ENCODE assay signal across 8 cellular contexts in genomic region chr10:68955414-68955785, GRCh38. TPM values are rescaled to one million over a fixed set of nuclear protein-coding genes. Genes with fewer than 3 reads are reported as not detected.
A peak's percentile ranks its signal among the peaks of the same experiment; 100 is the strongest.
DNase-seq lines count a peak whose midpoint lies in the region; ATAC-seq lines count a peak whose summit lies in the region.

No MANE protein-coding gene starts in this region.

- H3K9ac ChIP-seq in HUES48 (ENCODE audit: low read depth, low read length) (peak overlapping the region; percentile 95), stomach smooth muscle (ENCODE audit: low read length in 2 of 2) (peak overlapping the region; percentile 87 to 99)

- peak overlapping the region; percentile 97 to 100 (median 99) for H3K4me3 Mint-ChIP-seq in immature natural killer cell

- peak overlapping the region; percentile 98 to 100 for H3K27ac Mint-ChIP-seq in activated naive CD4-positive, alpha-beta T cell treated with anti-CD3 and anti-CD28 coated beads, Interleukin-2, amount 50 U/mL, for 72 hours
- peak overlapping the region; percentile 98 to 100 (median 99) for H3K27ac Mint-ChIP-seq in immature natural killer cell

- peaks cover 28 to 42% of the 10 kb centered on the region in 2 donors for H3K4me1 Mint-ChIP-seq in immature natural killer cell

- H3K4me3 ChIP-seq in HUES48 (ENCODE audit: low read depth, low read length) = peak overlapping the region; percentile 87
- peak overlapping the region; percentile 98 for H3K4me3 ChIP-seq in stomach smooth muscle (ENCODE audit: low read length in 2 of 2)

- H3K27me3 Mint-ChIP-seq in immature natural killer cell (ENCODE audit: low read depth in 3 of 3) = peaks cover 2 to 13% (median 12%) of the 10 kb centered on the region in 3 donors

- ATAC-seq in GM18907 (IDR thresholded peaks at IDR 0.05; ENCODE audit: unreplicated experiment) (peak; percentile 16), GM19397 (IDR thresholded peaks at IDR 0.05; ENCODE audit: unreplicated experiment) (no peak)
- ATAC-seq in activated naive CD4-positive, alpha-beta T cell treated with anti-CD3 and anti-CD28 coated beads, Interleukin-2, amount 50 U/mL, for 72 hours = peak; percentile 11 to 37

- H3K27me3 ChIP-seq in HUES48 (ENCODE audit: control insufficient read depth, insufficient read depth, low read length) (no peaks in the 10 kb centered on the region), stomach smooth muscle (ENCODE audit: control insufficient read depth in 1 of 2, insufficient read depth in 2 of 2, low read length in 2 of 2) (no peaks in the 10 kb centered on the region)

- no peaks in the 10 kb centered on the region for H3K9me3 Mint-ChIP-seq in activated naive CD4-positive, alpha-beta T cell treated with anti-CD3 and anti-CD28 coated beads, Interleukin-2, amount 50 U/mL, for 72 hours
- H3K9me3 Mint-ChIP-seq in immature natural killer cell = no peaks in the 10 kb centered on the region

- no peaks in the 10 kb centered on the region for H3K9me3 ChIP-seq in HUES48 (ENCODE audit: control insufficient read depth, insufficient read depth, low read length)
- H3K9me3 ChIP-seq in stomach smooth muscle (ENCODE audit: control insufficient read depth in 2 of 2, low read length in 2 of 2) = no peaks in the 10 kb centered on the region

- H3K4me1 ChIP-seq in HUES48 (ENCODE audit: control insufficient read depth, insufficient read depth, low read length) = no peaks in the 10 kb centered on the region; the same call in 1 of the 2 replicates
- peaks cover 10% of the 10 kb centered on the region for H3K4me1 ChIP-seq in stomach smooth muscle (ENCODE audit: control insufficient read depth, insufficient read depth, low read length)

- H3K36me3 Mint-ChIP-seq in activated naive CD4-positive, alpha-beta T cell treated with anti-CD3 and anti-CD28 coated beads, Interleukin-2, amount 50 U/mL, for 72 hours = peaks cover 30 to 41% of the 10 kb centered on the region in 2 donors
- peaks cover 0 to 7% (median 6%) of the 10 kb centered on the region in 3 donors for H3K36me3 Mint-ChIP-seq in immature natural killer cell

- peak overlapping the region; percentile 93 for H3K27ac ChIP-seq in HUES48 (ENCODE audit: low read depth, low read length)
- peak overlapping the region; percentile 87 for H3K27ac ChIP-seq in stomach smooth muscle (ENCODE audit: low read length)

- H3K36me3 ChIP-seq in HUES48 (ENCODE audit: control insufficient read depth, insufficient read depth, low read length) (peaks cover 18% of the 10 kb centered on the region), stomach smooth muscle (ENCODE audit: control insufficient read depth in 2 of 2, insufficient read depth in 2 of 2, low read length in 2 of 2) (peaks cover 5 to 14% of the 10 kb centered on the region in 2 donors)

- DNase-seq in Ammon's horn (ENCODE audit: low spot score) = peak; percentile 9
- DNase-seq in activated naive CD4-positive, alpha-beta T cell treated with anti-CD3 and anti-CD28 coated beads, Interleukin-2, amount 50 U/mL, for 72 hours (ENCODE audit: low spot score in 2 of 2) = no peak
- DNase-seq in immature natural killer cell = no peak
- DNase-seq in RKO (ENCODE audit: low spot score) = no peak

RNA-seq across cellular contexts. Expression of gene DDX21, which starts 0.6 kb away (rescaled TPM):
- total RNA-seq in activated naive CD4-positive, alpha-beta T cell treated with anti-CD3 and anti-CD28 coated beads, Interleukin-2, amount 50 U/mL, for 72 hours = 100 to 1,000 TPM; 127 to 136 TPM
- 10 to 100 TPM in 2 of 3 donors, 1 to 10 TPM in 1; 8.9 to 14.6 (median 12.6) TPM for polyA plus RNA-seq in immature natural killer cell

RNA-seq across cellular contexts. Expression of gene KIFBP, which starts 33.2 kb away (rescaled TPM):
- 10 to 100 TPM in 1 of 2 donors, 1 to 10 TPM in 1; 6.9 to 13.2 TPM for total RNA-seq in activated naive CD4-positive, alpha-beta T cell treated with anti-CD3 and anti-CD28 coated beads, Interleukin-2, amount 50 U/mL, for 72 hours
- 1 to 10 TPM; 1.7 to 4.3 (median 2.8) TPM for polyA plus RNA-seq in immature natural killer cell

RNA-seq across cellular contexts. Expression of gene DDX50, which starts 54.3 kb away (rescaled TPM):
- 10 to 100 TPM; 57.9 to 80.2 TPM for total RNA-seq in activated naive CD4-positive, alpha-beta T cell treated with anti-CD3 and anti-CD28 coated beads, Interleukin-2, amount 50 U/mL, for 72 hours
- polyA plus RNA-seq in immature natural killer cell = 10 to 100 TPM; 29.6 to 53.9 (median 32.5) TPM
